Comparison of ENCODE assay signal across 20 cellular contexts in genomic region chr4:2079926-2080325, GRCh38. TPM values are rescaled to one million over a fixed set of nuclear protein-coding genes. Genes with fewer than 3 reads are reported as not detected.
DNase-seq lines count a peak whose midpoint lies in the region; ATAC-seq and TF ChIP-seq lines count a peak whose summit lies in the region.
"Had no signal": no experiment of that assay in that cellular context is flagged by ENCODE, and none has a peak within 500 bp of the region (broad histone marks: within the 10 kb centered on the region; RNA-seq: fewer than 3 reads in every experiment).

No MANE protein-coding gene starts in this region.

- no peak for TF ChIP-seq POLR2A in sigmoid colon (IDR thresholded peaks at IDR 0.05)

- no peak overlapping the region for H2AFZ ChIP-seq in neural progenitor cell (replicated peaks)

- H3K9ac ChIP-seq in endodermal cell (ENCODE audit: extremely low read depth, low read length, poor library complexity, severe bottlenecking) (no peak overlapping the region), neural progenitor cell (no peak overlapping the region)

- 89 to 100% methylated on average over 2 to 9 of the region's 9 CpGs for WGBS in endodermal cell (ENCODE audit: insufficient coverage in 1 of 2, insufficient read length in 1 of 2), 2 experiments
- WGBS in sigmoid colon, 2 donors = 88 to 93% methylated on average over 9 of the region's 9 CpGs

- no peak for TF ChIP-seq EP300 in sigmoid colon (IDR thresholded peaks at IDR 0.05)

- H3K9me3 ChIP-seq in endodermal cell (ENCODE audit: control insufficient read depth, low read length) (no peaks in the 10 kb centered on the region), sigmoid colon (no peaks in the 10 kb centered on the region), neural progenitor cell (ENCODE audit: low read depth) (no peaks in the 10 kb centered on the region)
- H3K9me3 ChIP-seq: Caco-2, Peyer's patch had no signal

- H3K27ac ChIP-seq in endodermal cell (ENCODE audit: low read depth, low read length) (no peak overlapping the region), sigmoid colon (no peak overlapping the region), neural progenitor cell (no peak overlapping the region)
- H3K27ac ChIP-seq: Peyer's patch had no signal

- no peaks in the 10 kb centered on the region for H3K4me1 ChIP-seq in endodermal cell (ENCODE audit: control insufficient read depth, insufficient read depth, low read length)
- H3K4me1 ChIP-seq in sigmoid colon = no peaks in the 10 kb centered on the region
- no peaks in the 10 kb centered on the region for H3K4me1 ChIP-seq in neural progenitor cell
- H3K4me1 ChIP-seq: Caco-2, Peyer's patch had no signal

- intact Hi-C loops in sigmoid colon (cut with DNase I) = no loop called here

- H3K4me1 Mint-ChIP-seq in activated T-cell treated with anti-CD3 and anti-CD28 coated beads, Interleukin-2, amount 50 U/mL, for 24 hours (ENCODE audit: low read depth) = no peaks in the 10 kb centered on the region
- H3K4me1 Mint-ChIP-seq in activated T-cell treated with anti-CD3 and anti-CD28 coated beads, Interleukin-2, amount 50 U/mL, for 4 hours (ENCODE audit: low read depth) = no peaks in the 10 kb centered on the region
- no peaks in the 10 kb centered on the region for H3K4me1 Mint-ChIP-seq in endodermal cell
- peaks cover 25% of the 10 kb centered on the region for H3K4me1 Mint-ChIP-seq in neural progenitor cell
- H3K4me1 Mint-ChIP-seq: B cell had no signal

- no peak overlapping the region for H3K27ac Mint-ChIP-seq in activated T-cell treated with anti-CD3 and anti-CD28 coated beads, Interleukin-2, amount 50 U/mL, for 24 hours
- no peak overlapping the region for H3K27ac Mint-ChIP-seq in endodermal cell
- no peak overlapping the region for H3K27ac Mint-ChIP-seq in neural progenitor cell
- H3K27ac Mint-ChIP-seq: B cell; CD4-positive, alpha-beta T cell had no signal

- peak; percentile 11 for DNase-seq in activated T-cell treated with anti-CD3 and anti-CD28 coated beads, Interleukin-2, amount 50 U/mL, for 24 hours
- no peak for DNase-seq in activated T-cell treated with anti-CD3 and anti-CD28 coated beads, Interleukin-2, amount 50 U/mL, for 4 hours
- DNase-seq in D341Med (ENCODE audit: low spot score) (peak; percentile 15), endodermal cell (peak; percentile 21), sigmoid colon (peak; percentile 49), neural progenitor cell (ENCODE audit: low spot score) (no peak)
- no peak for DNase-seq in stimulated activated CD4-positive, alpha-beta T cell treated with anti-CD3 and anti-CD28 coated beads, Interleukin-2, amount 100 ng/mL, for 24 hours
- DNase-seq: Caco-2; DMS153; EL; KBM-7; MV-4-11; NCI-H1694 treated with DMSO at 0.1 percent for 48 hours; NCI-H510A; NCI-H748 treated with DMSO at 0.1 percent for 48 hours; NK-92 treated with Interleukin-12 subunit alpha and Interleukin-12 subunit beta, amount 100 ng/mL, for 24 hours had no signal

- H3K9me3 Mint-ChIP-seq in activated T-cell treated with anti-CD3 and anti-CD28 coated beads, Interleukin-2, amount 50 U/mL, for 24 hours = no peaks in the 10 kb centered on the region
- H3K9me3 Mint-ChIP-seq in activated T-cell treated with anti-CD3 and anti-CD28 coated beads, Interleukin-2, amount 50 U/mL, for 4 hours = no peaks in the 10 kb centered on the region
- H3K9me3 Mint-ChIP-seq in endodermal cell (no peaks in the 10 kb centered on the region), neural progenitor cell (no peaks in the 10 kb centered on the region)
- H3K9me3 Mint-ChIP-seq: CD4-positive, alpha-beta T cell had no signal

- H3K27me3 Mint-ChIP-seq in activated T-cell treated with anti-CD3 and anti-CD28 coated beads, Interleukin-2, amount 50 U/mL, for 24 hours = no peaks in the 10 kb centered on the region
- H3K27me3 Mint-ChIP-seq in activated T-cell treated with anti-CD3 and anti-CD28 coated beads, Interleukin-2, amount 50 U/mL, for 4 hours (ENCODE audit: low read depth) = no peaks in the 10 kb centered on the region
- peaks cover 3% of the 10 kb centered on the region for H3K27me3 Mint-ChIP-seq in endodermal cell (ENCODE audit: insufficient read depth)
- peaks cover 11% of the 10 kb centered on the region for H3K27me3 Mint-ChIP-seq in neural progenitor cell (ENCODE audit: insufficient read depth, low read depth)
- H3K27me3 Mint-ChIP-seq: CD4-positive, alpha-beta T cell had no signal

- H4K20me1 ChIP-seq in neural progenitor cell (ENCODE audit: low read depth) = no peaks in the 10 kb centered on the region

- H3K36me3 Mint-ChIP-seq in activated T-cell treated with anti-CD3 and anti-CD28 coated beads, Interleukin-2, amount 50 U/mL, for 24 hours (ENCODE audit: low read depth) = no peaks in the 10 kb centered on the region
- H3K36me3 Mint-ChIP-seq in activated T-cell treated with anti-CD3 and anti-CD28 coated beads, Interleukin-2, amount 50 U/mL, for 4 hours (ENCODE audit: insufficient read depth) = no peaks in the 10 kb centered on the region
- no peaks in the 10 kb centered on the region for H3K36me3 Mint-ChIP-seq in endodermal cell (ENCODE audit: low read depth)
- H3K36me3 Mint-ChIP-seq in neural progenitor cell = no peaks in the 10 kb centered on the region

- H3K27me3 ChIP-seq in endodermal cell (ENCODE audit: control insufficient read depth, insufficient read depth, low read length, poor library complexity, severe bottlenecking) (no peaks in the 10 kb centered on the region), sigmoid colon (no peaks in the 10 kb centered on the region), neural progenitor cell (no peaks in the 10 kb centered on the region)
- H3K27me3 ChIP-seq: Peyer's patch had no signal

- ATAC-seq in activated T-cell treated with anti-CD3 and anti-CD28 coated beads, Interleukin-2, amount 50 U/mL, for 4 hours = no peak
- ATAC-seq in HG03135 (IDR thresholded peaks at IDR 0.05; ENCODE audit: unreplicated experiment) = no peak

- no peaks in the 10 kb centered on the region for H3K36me3 ChIP-seq in endodermal cell (ENCODE audit: control insufficient read depth, insufficient read depth, low read length)
- H3K36me3 ChIP-seq in sigmoid colon = no peaks in the 10 kb centered on the region
- no peaks in the 10 kb centered on the region for H3K36me3 ChIP-seq in neural progenitor cell
- H3K36me3 ChIP-seq: Peyer's patch had no signal

- no peak overlapping the region for H3K4me2 ChIP-seq in neural progenitor cell

- no peaks in the 10 kb centered on the region for H3K79me2 ChIP-seq in neural progenitor cell (ENCODE audit: low read depth)

- H3K4me3 Mint-ChIP-seq in activated T-cell treated with anti-CD3 and anti-CD28 coated beads, Interleukin-2, amount 50 U/mL, for 24 hours = no peak overlapping the region
- H3K4me3 Mint-ChIP-seq in activated T-cell treated with anti-CD3 and anti-CD28 coated beads, Interleukin-2, amount 50 U/mL, for 4 hours = no peak overlapping the region
- H3K4me3 Mint-ChIP-seq in endodermal cell = no peak overlapping the region
- H3K4me3 Mint-ChIP-seq in neural progenitor cell = no peak overlapping the region
- H3K4me3 Mint-ChIP-seq: B cell; CD4-positive, alpha-beta T cell had no signal

- H3F3A ChIP-seq in neural progenitor cell (ENCODE audit: low read depth) = no peaks in the 10 kb centered on the region

- TF ChIP-seq CTCF in endodermal cell (conservative IDR thresholded peaks at IDR 0.05) (no peak), sigmoid colon (IDR thresholded peaks at IDR 0.05) (no peak), neural progenitor cell (IDR thresholded peaks at IDR 0.05) (no peak)

- H3K4me3 ChIP-seq in endodermal cell (ENCODE audit: low read length) (no peak overlapping the region), sigmoid colon (no peak overlapping the region), neural progenitor cell (no peak overlapping the region)
- H3K4me3 ChIP-seq: Peyer's patch had no signal

RNA-seq across cellular contexts. Expression of gene NAT8L, which starts 20.8 kb away (rescaled TPM):
- total RNA-seq in activated T-cell treated with anti-CD3 and anti-CD28 coated beads, Interleukin-2, amount 50 U/mL, for 4 hours = 1 to 10 TPM in 1 of 3 donors, under 1 TPM in 2; 0.71 to 1.2 (median 0.82) TPM
- total RNA-seq in endodermal cell (1 to 10 TPM; 5.0 to 6.4 TPM), sigmoid colon (under 1 TPM in 3 of 4 donors, not detected in 1; 0.27 to 0.36 (median 0.28) TPM), neural progenitor cell (ENCODE audit: low replicate concordance) (0.62 and 3.4 TPM in 2 replicates)
- 13.4 TPM for polyA plus RNA-seq in endodermal cell (2013, experiment 1 of 2)
- polyA plus RNA-seq in endodermal cell (2013, experiment 2 of 2) = 11.1 TPM
- polyA plus RNA-seq in sigmoid colon = 1 to 10 TPM in 1 of 3 donors, under 1 TPM in 1, not detected in 1; under 0.01 to 2.4 TPM
- total RNA-seq: CD4-positive, alpha-beta T cell had no signal

Comparison
In these comparisons a context has a peak if more than half of its experiments do, and no peak if none do; other contexts are left out.
1. DNase-seq: peak in activated T-cell treated with anti-CD3 and anti-CD28 coated beads, Interleukin-2, amount 50 U/mL, for 24 hours (single experiment), D341Med (single experiment), endodermal cell (single experiment) and sigmoid colon (single experiment); none in activated T-cell treated with anti-CD3 and anti-CD28 coated beads, Interleukin-2, amount 50 U/mL, for 4 hours (single experiment), neural progenitor cell (single experiment) and stimulated activated CD4-positive, alpha-beta T cell treated with anti-CD3 and anti-CD28 coated beads, Interleukin-2, amount 100 ng/mL, for 24 hours (0 of 2).